10 cellular contexts compared by ENCODE assay signal in the genomic region with DNA sequence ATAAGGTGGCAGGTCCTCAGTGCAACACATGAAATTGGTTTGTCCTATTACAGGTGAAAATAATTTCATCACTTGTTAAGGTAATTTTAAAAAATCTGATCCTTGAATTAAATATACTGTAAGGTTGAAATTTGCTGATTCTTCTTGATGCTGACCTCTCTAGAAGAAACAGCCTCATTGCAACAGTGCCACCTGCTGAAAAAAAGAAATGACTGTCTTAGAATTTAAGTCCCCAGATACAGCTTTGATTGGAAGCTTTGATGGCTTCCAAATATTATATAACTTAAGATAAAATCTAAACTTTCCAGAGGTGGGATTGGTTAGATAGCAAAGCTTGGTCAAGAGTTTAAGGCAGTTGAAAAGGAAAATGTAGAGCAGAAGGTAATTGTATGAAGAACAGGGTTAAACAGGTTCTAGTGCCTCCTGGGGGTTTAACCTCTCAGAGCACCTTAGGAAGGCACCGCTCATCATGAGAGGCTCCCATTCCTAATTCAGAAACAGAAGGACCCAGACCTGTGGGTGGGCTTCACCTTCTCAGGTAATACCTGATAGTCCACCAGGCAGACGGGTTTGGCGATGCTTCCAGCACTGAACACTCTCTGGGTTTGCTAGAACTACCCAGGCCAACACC.
DNase-seq lines count a peak whose midpoint lies in the region; ATAC-seq and TF ChIP-seq lines count a peak whose summit lies in the region.
"Had no signal": no experiment of that assay in that cellular context is flagged by ENCODE, and none has a peak within 500 bp of the region (broad histone marks: within the 10 kb centered on the region; RNA-seq: fewer than 3 reads in every experiment).

No MANE protein-coding gene starts in this region.

- H3K27me3 ChIP-seq in left lung = no peaks in the 10 kb centered on the region
- H3K27me3 ChIP-seq: BLaER1 treated with 17β-estradiol and CSF1 and Interleukin-3, amounts not matched to agents 10 nM and 100 nM had no signal

- peak; percentile 25 for TF ChIP-seq CTCF in epithelial cell of esophagus (IDR thresholded peaks at IDR 0.05; ENCODE audit: insufficient read depth, low read depth, low read length, missing control alignments)
- TF ChIP-seq CTCF in left lung (IDR thresholded peaks at IDR 0.05) = no peak

- ATAC-seq in left lung (no peak), GM18861 (IDR thresholded peaks at IDR 0.05; ENCODE audit: unreplicated experiment) (no peak)
- ATAC-seq: stimulated activated effector memory CD8-positive, alpha-beta T cell treated with anti-CD3 and anti-CD28 coated beads, Interleukin-12 subunit alpha, Interleukin-12 subunit beta, amount 100 ng/mL, for 72 hours had no signal

- intact Hi-C loops in left lung (cut with DNase I) = no loop called here
- intact Hi-C loops in posterior vena cava (cut with DNase I) = loop anchor here in 1 of 2 donors (5.0 kb wide), 1 partner anchor 299 kb away; no protein-coding TSS in a partner anchor

- H3K9me3 ChIP-seq in left lung = no peaks in the 10 kb centered on the region
- H3K9me3 ChIP-seq: BLaER1 treated with 17β-estradiol and CSF1 and Interleukin-3, amounts not matched to agents 10 nM and 100 nM had no signal

- no peaks in the 10 kb centered on the region for H3K36me3 ChIP-seq in left lung
- H3K36me3 ChIP-seq: BLaER1 treated with 17β-estradiol and CSF1 and Interleukin-3, amounts not matched to agents 10 nM and 100 nM had no signal

- peak; percentile 18 for DNase-seq in NCI-H2196 (lab: John Stamatoyannopoulos, UW; ENCODE audit: unreplicated experiment)
- no peak for DNase-seq in NCI-H2196 treated with DMSO at 0.1 percent for 48 hours (lab: John Stamatoyannopoulos, UW; ENCODE audit: unreplicated experiment)
- DNase-seq in NCI-H748 (lab: John Stamatoyannopoulos, UW; ENCODE audit: unreplicated experiment) = peak; percentile 67
- DNase-seq in epithelial cell of esophagus (ENCODE audit: low read depth) = peak; percentile 26
- DNase-seq in smooth muscle cell of the brain vasculature (ENCODE audit: low read depth, low spot score) = peak; percentile 24
- no peak for DNase-seq in left lung
- no peak for DNase-seq in posterior vena cava (ENCODE audit: low spot score)

- H3K4me1 ChIP-seq in left lung = no peaks in the 10 kb centered on the region

- no peak overlapping the region for H3K4me3 ChIP-seq in epithelial cell of esophagus (ENCODE audit: low read length)
- H3K4me3 ChIP-seq in left lung = no peak overlapping the region
- H3K4me3 ChIP-seq: BLaER1 treated with 17β-estradiol and CSF1 and Interleukin-3, amounts not matched to agents 10 nM and 100 nM had no signal

- no peak overlapping the region for H3K27ac ChIP-seq in left lung
- H3K27ac ChIP-seq: BLaER1 treated with 17β-estradiol and CSF1 and Interleukin-3, amounts not matched to agents 10 nM and 100 nM had no signal

Comparison
In these comparisons a context has a peak if more than half of its experiments do, and no peak if none do; other contexts are left out.
1. DNase-seq: peak in NCI-H2196 (single experiment), NCI-H748 (single experiment), epithelial cell of esophagus (single experiment) and smooth muscle cell of the brain vasculature (single experiment); none in NCI-H2196 treated with DMSO at 0.1 percent for 48 hours (single experiment), left lung (0 of 2) and posterior vena cava (single experiment).